Comparison of ENCODE assay signal across 12 cellular contexts in the genomic region with DNA sequence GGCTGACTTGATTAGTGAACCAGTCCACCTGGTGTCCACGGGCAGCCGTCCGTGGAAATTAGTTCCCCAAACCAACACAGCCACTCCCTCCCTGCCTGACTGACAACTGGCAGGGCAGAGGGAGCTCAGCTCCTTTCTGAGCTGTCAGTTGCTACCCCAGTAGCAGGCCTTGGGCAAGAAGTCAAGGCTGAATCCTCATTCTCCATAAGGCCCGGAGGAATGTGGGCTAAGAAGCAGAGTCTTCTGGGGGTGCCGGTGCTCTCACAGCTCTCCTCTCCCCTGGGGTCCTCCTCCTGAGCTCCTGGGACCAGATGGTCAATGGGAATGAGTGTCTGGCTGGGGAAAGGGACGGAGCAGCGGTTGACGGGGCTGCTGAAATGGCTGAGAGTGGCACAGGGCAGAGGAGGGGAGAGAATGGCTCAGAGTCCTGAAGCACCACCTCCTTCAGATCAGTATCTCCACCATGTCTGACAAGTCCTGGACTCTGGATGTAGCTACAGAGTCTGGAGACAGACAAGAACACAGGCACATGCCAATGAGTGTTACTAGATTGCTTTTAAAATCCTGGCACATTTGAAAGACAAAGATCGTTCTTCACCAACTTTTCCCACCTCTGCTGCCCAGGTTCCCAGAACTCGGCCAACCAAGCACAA. TPM values are rescaled to one million over a fixed set of nuclear protein-coding genes. Genes with fewer than 3 reads are reported as not detected.
DNase-seq lines count a peak whose midpoint lies in the region; ATAC-seq and TF ChIP-seq lines count a peak whose summit lies in the region.
"Had no signal": no experiment of that assay in that cellular context is flagged by ENCODE, and none has a peak within 500 bp of the region (broad histone marks: within the 10 kb centered on the region; RNA-seq: fewer than 3 reads in every experiment).

No MANE protein-coding gene starts in this region.

- BruUV-seq in mammary epithelial cell (replicated peaks; lab: Mats Ljungman, UMichigan): no TSS peak

- no peaks in the 10 kb centered on the region for H3K27me3 ChIP-seq in HUES6 (ENCODE audit: control insufficient read depth, insufficient read depth, low read length)
- no peaks in the 10 kb centered on the region for H3K27me3 ChIP-seq in mammary epithelial cell (ENCODE audit: insufficient read depth, low read length)
- no peaks in the 10 kb centered on the region for H3K27me3 ChIP-seq in lower lobe of right lung (ENCODE audit: low read depth)
- H3K27me3 ChIP-seq in stomach: no peaks in the 10 kb centered on the region

- H4K20me1 ChIP-seq in mammary epithelial cell (ENCODE audit: insufficient read depth, low read length): no peaks in the 10 kb centered on the region

- intact Hi-C loops in mammary epithelial cell (cut with micrococcal nuclease): no loop called here
- intact Hi-C loops in lower lobe of right lung (cut with DNase I): no loop called here
- intact Hi-C loops in stomach (cut with DNase I; ENCODE audit: low total_unique reads): loop anchor here (5.0 kb wide), 1 partner anchor 160 kb away; no protein-coding TSS in a partner anchor

- WGBS in mammary epithelial cell (ENCODE audit: low coverage, missing lambda C conversion rate): 40% methylated on average over 10 of the region's 10 CpGs
- 38 to 60% (median 42%) methylated on average over 9 to 10 of the region's 10 CpGs for WGBS in stomach, 5 donors

- no peaks in the 10 kb centered on the region for H3K9me3 ChIP-seq in HUES6 (ENCODE audit: control insufficient read depth, insufficient read depth, low read depth, low read length)
- H3K9me3 ChIP-seq in mammary epithelial cell (replicated peaks; ENCODE audit: insufficient read depth, low read length): no peaks in the 10 kb centered on the region
- no peaks in the 10 kb centered on the region for H3K9me3 ChIP-seq in lower lobe of right lung
- H3K9me3 ChIP-seq in stomach: no peaks in the 10 kb centered on the region

- H3K4me3 ChIP-seq in HUES6 (ENCODE audit: low read depth, low read length) (no peak overlapping the region), mammary epithelial cell (replicated peaks in 1 of 3; ENCODE audit: insufficient read depth in 1 of 3, low read depth in 2 of 3, low read length in 3 of 3) (no peak overlapping the region), lower lobe of right lung (no peak overlapping the region), stomach (no peak overlapping the region)

- CTCF ChIA-PET in mammary epithelial cell (lab: Charles Lee; ENCODE audit: low non-redundant PET) (interaction anchor here (0.7 kb wide), 2 partner anchors 29 to 44 kb away, joined by 3 read pairs; no protein-coding TSS in a partner anchor), GM10248 (lab: Yijun Ruan, JAX) (interaction anchor here (0.9 to 2.1 kb wide), 6 partner anchors 9 to 145 kb away, joined by 3 to 6 read pairs (median 4); no protein-coding TSS in a partner anchor)

- TF ChIP-seq EP300 in stomach (IDR thresholded peaks at IDR 0.05): no peak

- H3K27ac ChIP-seq in HUES6 (ENCODE audit: low read depth, low read length) (peak overlapping the region; percentile 55; the same call in 1 of the 2 replicates), mammary epithelial cell (ENCODE audit: insufficient read depth, low read depth, low read length) (peak overlapping the region; percentile 43), lower lobe of right lung (peak overlapping the region; percentile 86), stomach (peak overlapping the region; percentile 20 to 100 (median 96))
- H3K27ac ChIP-seq: HL-60 had no signal

- no peak for TF ChIP-seq POLR2A in stomach (IDR thresholded peaks at IDR 0.05)

- in situ Hi-C loops in mammary epithelial cell (cut with MboI; ENCODE audit: low sequenced_read_pairs in 2 of 2): loop anchor here in 1 of 2 donors (5.0 kb wide), 1 partner anchor 45 kb away; no protein-coding TSS in a partner anchor

- dilution Hi-C loops in mammary epithelial cell (cut with HindIII; ENCODE audit: low sequenced_read_pairs): no loop called here

- TF ChIP-seq CTCF in mammary epithelial cell (conservative IDR thresholded peaks at IDR 0.05 in 1 of 2, IDR thresholded peaks at IDR 0.05 in 1 of 2; ENCODE audit: extremely low read depth in 1 of 2, insufficient read depth in 1 of 2, low read depth in 1 of 2, low read length in 2 of 2) (no peak), lower lobe of right lung (IDR thresholded peaks at IDR 0.05) (no peak), stomach (IDR thresholded peaks at IDR 0.05) (no peak), GM10248 (IDR thresholded peaks at IDR 0.05; ENCODE audit: control extremely low read depth, extremely low read depth, low read depth, missing control alignments) (no peak)

- peaks cover 55% of the 10 kb centered on the region for H3K79me2 ChIP-seq in mammary epithelial cell (ENCODE audit: insufficient read depth, low read length)

- H2AFZ ChIP-seq in mammary epithelial cell (ENCODE audit: low read depth, low read length): no peak overlapping the region

- no peak for DNase-seq in mammary epithelial cell
- DNase-seq in lower lobe of right lung: peak; percentile 32
- no peak for DNase-seq in stomach
- DNase-seq in stimulated activated naive CD4-positive, alpha-beta T cell (lab: John Stamatoyannopoulos, UW): no peak
- no peak for DNase-seq in GM10248 (ENCODE audit: extremely low spot score)
- no peak for DNase-seq in DMS79 (lab: John Stamatoyannopoulos, UW)
- no peak for DNase-seq in OCI-M1 (lab: John Stamatoyannopoulos, UW)
- DNase-seq: cortex of kidney, NCI-H187 treated with DMSO at 0.1 percent for 48 hours, small intestine had no signal

- H3K36me3 ChIP-seq in HUES6 (ENCODE audit: control insufficient read depth, insufficient read depth, low read length) (peaks cover 84% of the 10 kb centered on the region), mammary epithelial cell (ENCODE audit: insufficient read depth, low read length) (peaks cover 55% of the 10 kb centered on the region), lower lobe of right lung (peaks cover 83% of the 10 kb centered on the region), stomach (peaks cover 63 to 87% (median 86%) of the 10 kb centered on the region in 4 donors)

- peak; percentile 4 to 25 for ATAC-seq in lower lobe of right lung

- POLR2A ChIA-PET in GM10248 (lab: Yijun Ruan, JAX): no interaction called here

- H3K9ac ChIP-seq in HUES6 (ENCODE audit: low read length) (peak overlapping the region; percentile 1), mammary epithelial cell (ENCODE audit: insufficient read depth, low read length) (no peak overlapping the region)

- H3K4me1 ChIP-seq in HUES6 (ENCODE audit: control insufficient read depth, insufficient read depth, low read length) (peaks cover 33% of the 10 kb centered on the region), mammary epithelial cell (ENCODE audit: insufficient read depth, low read length) (peaks cover 70% of the 10 kb centered on the region), lower lobe of right lung (peaks cover 100% of the 10 kb centered on the region), stomach (peaks cover 92 to 100% (median 94%) of the 10 kb centered on the region in 4 donors)

- peak overlapping the region; percentile 27 for H3K4me2 ChIP-seq in mammary epithelial cell (ENCODE audit: insufficient read depth, low read depth, low read length)

RNA-seq across cellular contexts. Expression of a gene that starts 16.9 kb away (rescaled TPM):
- total RNA-seq in mammary epithelial cell (100 to 1,000 TPM; 116 to 144 TPM), lower lobe of right lung (77.8 TPM), stomach (100 to 1,000 TPM in 1 of 5 donors, 10 to 100 TPM in 4; 29.3 to 782 (median 54.9) TPM)
- polyA plus RNA-seq in mammary epithelial cell (47.5 TPM), stomach (10 to 100 TPM; 10.6 to 16.6 (median 13.8) TPM)
- 86.1 TPM for polyA minus RNA-seq in mammary epithelial cell

Comparison
In these comparisons a context has a peak if more than half of its experiments do, and no peak if none do; other contexts are left out.
1. H3K27ac ChIP-seq: peak in every context shown above with its lines; median percentile 96 in stomach; 86 in lower lobe of right lung; 55 in HUES6; 43 in mammary epithelial cell.